In the genomic region with DNA sequence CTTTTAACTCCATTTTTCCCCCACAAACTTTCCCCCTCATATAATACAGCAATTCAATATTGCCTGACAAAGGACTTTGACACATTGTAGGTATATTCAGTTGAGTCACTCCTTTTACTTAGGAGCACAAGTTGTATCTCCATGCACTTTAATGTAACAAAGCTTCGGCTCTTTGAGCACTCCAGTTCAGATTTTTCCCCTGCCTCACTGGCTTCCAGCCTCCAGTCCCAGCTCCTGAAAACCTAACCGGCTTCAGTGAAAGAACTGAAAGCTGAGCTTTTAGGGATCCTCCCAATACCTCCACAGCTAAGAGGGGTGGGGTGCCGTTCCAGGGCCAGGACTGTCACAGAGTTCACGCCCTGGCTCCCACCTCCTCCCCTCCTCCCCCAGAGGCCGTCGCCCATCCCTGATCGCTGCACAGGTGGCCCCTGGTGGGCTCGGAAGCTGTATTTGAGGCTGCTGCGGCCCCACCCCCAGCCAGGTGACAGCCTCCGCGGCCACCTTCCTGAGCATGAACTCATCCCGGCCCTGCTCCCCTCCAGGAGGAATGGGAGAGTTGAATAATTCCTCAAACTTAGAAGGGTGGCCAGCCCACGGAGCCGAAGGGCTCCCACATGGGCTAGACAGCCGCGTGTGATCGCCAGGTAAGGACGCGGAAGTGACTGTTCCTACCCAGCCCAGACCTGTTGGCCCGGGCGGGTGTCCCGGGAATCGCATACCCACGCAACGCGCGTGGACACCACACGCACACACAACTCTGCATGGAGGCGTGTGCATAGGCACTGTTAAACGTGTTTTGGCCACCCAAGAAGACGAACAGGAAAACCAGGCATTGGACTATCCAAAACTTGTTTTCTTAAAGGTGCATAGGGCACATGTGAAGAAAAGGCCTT, we compare ENCODE assay signal across 9 cellular contexts. TPM values are rescaled to one million over a fixed set of nuclear protein-coding genes. Genes with fewer than 3 reads are reported as not detected.
DNase-seq lines count a peak whose midpoint lies in the region; ATAC-seq and TF ChIP-seq lines count a peak whose summit lies in the region.
"Had no signal": no experiment of that assay in that cellular context is flagged by ENCODE, and none has a peak within 500 bp of the region (broad histone marks: within the 10 kb centered on the region; RNA-seq: fewer than 3 reads in every experiment).

No MANE protein-coding gene starts in this region.

- no peaks in the 10 kb centered on the region for H3K36me3 ChIP-seq in mammary epithelial cell (ENCODE audit: insufficient read depth, low read length)
- no peaks in the 10 kb centered on the region for H3K36me3 ChIP-seq in right lobe of liver
- H3K36me3 ChIP-seq in transverse colon, result no peaks in the 10 kb centered on the region

- no peaks in the 10 kb centered on the region for H4K20me1 ChIP-seq in mammary epithelial cell (ENCODE audit: insufficient read depth, low read length)

- H3K27me3 ChIP-seq in mammary epithelial cell (ENCODE audit: insufficient read depth, low read length), result peaks cover 2% of the 10 kb centered on the region
- H3K27me3 ChIP-seq in right lobe of liver, result no peaks in the 10 kb centered on the region
- peaks cover 52% of the 10 kb centered on the region for H3K27me3 ChIP-seq in transverse colon

- no peak overlapping the region for H3K27ac Mint-ChIP-seq in T-helper 1 cell treated with Interleukin-12 subunit alpha and Interleukin-12 subunit beta and Interleukin-4 antibody, amounts not matched to agents 30 μg/mL and 1 μg/mL, for 36 hours

- TF ChIP-seq POLR2A in right lobe of liver (IDR thresholded peaks at IDR 0.05) (no peak), transverse colon (IDR thresholded peaks at IDR 0.05) (peak; percentile 50)

- DNase-seq in T-helper 1 cell (no peak), mammary epithelial cell (peak; percentile 57), right lobe of liver (no peak), transverse colon (peak; percentile 42)

- H3K4me2 ChIP-seq in mammary epithelial cell (ENCODE audit: insufficient read depth, low read depth, low read length), result peak overlapping the region; percentile 98

- peak overlapping the region; percentile 57 to 72 (median 69) for H3K4me3 ChIP-seq in mammary epithelial cell (replicated peaks in 1 of 3; ENCODE audit: insufficient read depth in 1 of 3, low read depth in 2 of 3, low read length in 3 of 3)
- peak overlapping the region; percentile 62 to 92 (median 87) for H3K4me3 ChIP-seq in right lobe of liver
- H3K4me3 ChIP-seq in transverse colon, result peak overlapping the region; percentile 16 to 89 (median 72)

- H3K4me3 Mint-ChIP-seq in T-helper 1 cell treated with Interleukin-12 subunit alpha and Interleukin-12 subunit beta and Interleukin-4 antibody, amounts not matched to agents 30 μg/mL and 1 μg/mL, for 36 hours, result peak overlapping the region; percentile 53

- in situ Hi-C loops in mammary epithelial cell (cut with MboI; ENCODE audit: low sequenced_read_pairs in 2 of 2) (loop anchor here (10.0 kb wide), 1 partner anchor 88 kb away; no protein-coding TSS in a partner anchor), transverse colon (cut with MboI; ENCODE audit: low pct_ligation_motif_present in 1 of 4, low pct_unique_long_range_greater_than_20kb in 1 of 4, low sequenced_read_pairs in 3 of 4) (loop anchor here in 2 of 4 donors (10.0 kb wide), 2 partner anchors 78 to 178 kb away; no protein-coding TSS in a partner anchor)

- H3K4me1 Mint-ChIP-seq in T-helper 1 cell treated with Interleukin-12 subunit alpha and Interleukin-12 subunit beta and Interleukin-4 antibody, amounts not matched to agents 30 μg/mL and 1 μg/mL, for 36 hours (ENCODE audit: low read depth), result peaks cover 18% of the 10 kb centered on the region

- H3K27me3 Mint-ChIP-seq in T-helper 1 cell treated with Interleukin-12 subunit alpha and Interleukin-12 subunit beta and Interleukin-4 antibody, amounts not matched to agents 30 μg/mL and 1 μg/mL, for 36 hours (ENCODE audit: low read depth), result peaks cover 63% of the 10 kb centered on the region

- no peaks in the 10 kb centered on the region for H3K36me3 Mint-ChIP-seq in T-helper 1 cell treated with Interleukin-12 subunit alpha and Interleukin-12 subunit beta and Interleukin-4 antibody, amounts not matched to agents 30 μg/mL and 1 μg/mL, for 36 hours (ENCODE audit: low read depth)

- H3K9me3 Mint-ChIP-seq in T-helper 1 cell treated with Interleukin-12 subunit alpha and Interleukin-12 subunit beta and Interleukin-4 antibody, amounts not matched to agents 30 μg/mL and 1 μg/mL, for 36 hours, result no peaks in the 10 kb centered on the region
- H3K9me3 Mint-ChIP-seq: activated naive CD4-positive, alpha-beta T cell treated with anti-CD3 and anti-CD28 coated beads, Interleukin-2, amount 50 U/mL, for 72 hours had no signal

- WGBS in mammary epithelial cell (ENCODE audit: low coverage, missing lambda C conversion rate), result 31% methylated on average over 15 of the region's 31 CpGs
- 34% methylated on average over 18 of the region's 31 CpGs for WGBS in right lobe of liver (ENCODE audit: insufficient coverage, low coverage, low lambda C conversion rate, missing lambda C conversion rate)
- WGBS in transverse colon (ENCODE audit: low coverage in 1 of 2), 2 donors, result 10 to 24% methylated on average over 3 to 31 of the region's 31 CpGs

- TF ChIP-seq CTCF in mammary epithelial cell (conservative IDR thresholded peaks at IDR 0.05 in 1 of 2, IDR thresholded peaks at IDR 0.05 in 1 of 2; ENCODE audit: extremely low read depth in 1 of 2, insufficient read depth in 1 of 2, low read depth in 1 of 2, low read length in 2 of 2) (no peak), right lobe of liver (IDR thresholded peaks at IDR 0.05) (no peak), transverse colon (IDR thresholded peaks at IDR 0.05) (no peak)

- ATAC-seq in right lobe of liver (no peak), GM21526 (IDR thresholded peaks at IDR 0.05; ENCODE audit: low FRiP score, unreplicated experiment) (no peak), GM18868 (IDR thresholded peaks at IDR 0.05; ENCODE audit: unreplicated experiment) (no peak), GM21367 (IDR thresholded peaks at IDR 0.05; ENCODE audit: unreplicated experiment) (no peak)
- ATAC-seq: activated naive CD4-positive, alpha-beta T cell treated with anti-CD3 and anti-CD28 coated beads, Interleukin-2, amount 50 U/mL, for 72 hours had no signal

- CTCF ChIA-PET in mammary epithelial cell (lab: Charles Lee; ENCODE audit: low non-redundant PET), result no interaction called here

- no TSS peak for BruUV-seq in mammary epithelial cell (replicated peaks; lab: Mats Ljungman, UMichigan)

- TF ChIP-seq EP300 in transverse colon (IDR thresholded peaks at IDR 0.05; ENCODE audit: low read depth), result no peak

- peaks cover 25% of the 10 kb centered on the region for H3K79me2 ChIP-seq in mammary epithelial cell (ENCODE audit: insufficient read depth, low read length)

- peak overlapping the region; percentile 25 for H2AFZ ChIP-seq in mammary epithelial cell (ENCODE audit: low read depth, low read length)

- H3K9ac ChIP-seq in mammary epithelial cell (ENCODE audit: insufficient read depth, low read length), result peak overlapping the region; percentile 41

- intact Hi-C loops in mammary epithelial cell (cut with micrococcal nuclease), result loop anchor here (1.0 to 10.0 kb wide), 3 partner anchors 51 to 298 kb away; no protein-coding TSS in a partner anchor
- intact Hi-C loops in right lobe of liver (cut with DNase I), result no loop called here
- intact Hi-C loops in transverse colon (cut with DNase I; ENCODE audit: low total_unique reads), result no loop called here

- H3K27ac ChIP-seq in mammary epithelial cell (ENCODE audit: insufficient read depth, low read depth, low read length) (no peak overlapping the region), right lobe of liver (no peak overlapping the region), transverse colon (peak overlapping the region; percentile 72 to 95 (median 92))

- dilution Hi-C loops in mammary epithelial cell (cut with HindIII; ENCODE audit: low sequenced_read_pairs), result loop anchor here (10.0 kb wide), 1 partner anchor 138 kb away; no protein-coding TSS in a partner anchor

- H3K9me3 ChIP-seq in mammary epithelial cell (replicated peaks; ENCODE audit: insufficient read depth, low read length), result no peaks in the 10 kb centered on the region
- no peaks in the 10 kb centered on the region for H3K9me3 ChIP-seq in right lobe of liver
- H3K9me3 ChIP-seq in transverse colon, result no peaks in the 10 kb centered on the region

- peaks cover 36% of the 10 kb centered on the region for H3K4me1 ChIP-seq in mammary epithelial cell (ENCODE audit: insufficient read depth, low read length)
- H3K4me1 ChIP-seq in right lobe of liver, result peaks cover 0 to 11% (median 0%) of the 10 kb centered on the region in 4 donors
- peaks cover 2 to 40% (median 15%) of the 10 kb centered on the region in 4 donors for H3K4me1 ChIP-seq in transverse colon

RNA-seq across cellular contexts. Expression of a gene that starts 1.8 kb away (rescaled TPM):
- total RNA-seq in mammary epithelial cell (10 to 100 TPM; 29.8 to 31.7 TPM), right lobe of liver (10 to 100 TPM; 13.4 to 25.1 (median 16.6) TPM), transverse colon (100 to 1,000 TPM in 3 of 4 donors, 10 to 100 TPM in 1; 96.7 to 144 (median 114) TPM)
- polyA plus RNA-seq in mammary epithelial cell, result 13.1 TPM
- 43.7 TPM for polyA minus RNA-seq in mammary epithelial cell

Comparison
In these comparisons a context has a peak if more than half of its experiments do, and no peak if none do; other contexts are left out.
1. DNase-seq: peak in mammary epithelial cell (single experiment) and transverse colon (single experiment); none in T-helper 1 cell (0 of 5) and right lobe of liver (0 of 3).
2. H3K27ac ChIP-seq: peak in transverse colon (4 of 4); none in mammary epithelial cell (single experiment) and right lobe of liver (0 of 3).
3. Peak in every context shown above with its lines, with median percentiles within 50 percentile points of each other: H3K4me3 ChIP-seq.